In the genomic region with DNA sequence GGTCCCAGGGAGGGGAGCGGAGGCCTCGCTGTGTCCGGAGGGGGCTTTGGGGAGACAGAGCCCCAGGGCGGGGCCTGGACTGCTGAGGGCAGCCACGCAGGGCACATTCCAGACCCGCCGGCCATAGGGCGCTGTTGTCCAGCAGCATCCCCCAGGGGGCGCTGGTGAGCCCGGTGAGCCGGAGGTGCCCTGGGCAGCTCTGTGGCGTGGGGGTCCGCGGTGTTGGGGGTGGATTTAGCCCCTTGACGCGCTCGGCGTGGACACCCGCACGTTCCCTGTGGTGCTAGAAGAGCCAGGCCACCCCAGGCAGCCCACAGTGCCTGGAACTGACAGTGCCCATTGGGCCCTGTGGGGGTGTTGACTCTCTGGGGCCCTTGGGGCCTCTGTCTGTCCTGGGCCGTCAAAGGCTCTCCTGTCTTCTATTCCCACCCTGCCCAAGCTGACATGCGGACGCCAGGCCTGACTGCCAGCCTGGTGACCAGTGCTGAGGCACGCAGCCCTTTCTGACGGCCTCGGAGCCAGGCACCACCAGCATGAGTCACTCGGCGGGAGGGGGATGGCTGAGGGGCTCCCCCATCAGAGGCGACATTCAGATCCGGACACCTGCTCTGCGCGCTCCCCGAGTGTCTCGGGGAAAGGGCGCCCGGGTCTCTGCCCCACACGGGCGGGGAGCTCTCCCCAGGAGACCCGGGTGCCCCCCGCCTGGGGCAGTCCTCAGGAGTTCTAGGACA, we compare ENCODE assay signal across 8 cellular contexts. TPM values are rescaled to one million over a fixed set of nuclear protein-coding genes. Genes with fewer than 3 reads are reported as not detected.
DNase-seq lines count a peak whose midpoint lies in the region; ATAC-seq and TF ChIP-seq lines count a peak whose summit lies in the region.

No MANE protein-coding gene starts in this region.

- POLR2A ChIA-PET in BJ (lab: Charles Lee) = no interaction called here

- no peak overlapping the region for H3K27ac ChIP-seq in right cardiac atrium (ENCODE audit: low read length)
- H3K27ac ChIP-seq in spleen = no peak overlapping the region

- H3K4me3 ChIP-seq in BJ (ENCODE audit: low read depth, low read length) (no peak overlapping the region), right cardiac atrium (ENCODE audit: low read length) (no peak overlapping the region), spleen (no peak overlapping the region)

- DNase-seq in BJ (ENCODE audit: low read depth) (no peak), LHCN-M2 (ENCODE audit: low read depth) (peak; percentile 30), right cardiac atrium (peak; percentile 27 to 82 (median 53)), spleen (peak; percentile 87), SK-N-DZ (ENCODE audit: low spot score) (no peak), OCI-M2 (lab: John Stamatoyannopoulos, UW; ENCODE audit: unreplicated experiment) (no peak)
- DNase-seq in activated naive CD4-positive, alpha-beta T cell treated with anti-CD3 and anti-CD28 coated beads, Interleukin-2, amount 50 U/mL, for 16 hours = peak; percentile 9

- H3K27me3 ChIP-seq in BJ (ENCODE audit: control insufficient read depth, insufficient read depth, low read length) = peaks cover 1% of the 10 kb centered on the region; the same call in 1 of the 2 replicates
- no peaks in the 10 kb centered on the region for H3K27me3 ChIP-seq in right cardiac atrium (ENCODE audit: control insufficient read depth, insufficient read depth)
- peaks cover 0 to 49% (median 15%) of the 10 kb centered on the region in 7 donors for H3K27me3 ChIP-seq in spleen (replicated peaks in 1 of 7)

- H3K36me3 ChIP-seq in BJ (ENCODE audit: control insufficient read depth, insufficient read depth, low read length) (no peaks in the 10 kb centered on the region; the same call in none of the 2 replicates), spleen (peaks cover 0 to 39% (median 11%) of the 10 kb centered on the region in 6 donors)

- no peak for TF ChIP-seq POLR2A in spleen (IDR thresholded peaks at IDR 0.05)

- TF ChIP-seq CTCF in BJ (IDR thresholded peaks at IDR 0.05; ENCODE audit: insufficient read depth, low read depth, low read length) (peak; percentile 83), spleen (IDR thresholded peaks at IDR 0.05 in 8 of 11, conservative IDR thresholded peaks at IDR 0.05 in 3 of 11) (peak; percentile 11 to 82 (median 62))

- 66% methylated on average over 40 of the region's 40 CpGs for WGBS in right cardiac atrium
- 54 to 75% (median 65%) methylated on average over 29 to 40 of the region's 40 CpGs for WGBS in spleen, 5 donors

- CTCF ChIA-PET in BJ (lab: Yijun Ruan, JAX) = interaction anchor here (0.8 to 6.7 kb wide), 8 partner anchors 9 to 235 kb away, joined by 3 to 102 read pairs (median 6); a partner anchor contains a TSS

- H3K4me1 ChIP-seq in right cardiac atrium (ENCODE audit: control insufficient read depth, insufficient read depth, low read length) (no peaks in the 10 kb centered on the region), spleen (peaks cover 17 to 38% (median 32%) of the 10 kb centered on the region in 6 donors)

- peak in 1 of 2 donors; percentile 6 for ATAC-seq in right cardiac atrium
- no peak for ATAC-seq in HG03159 (IDR thresholded peaks at IDR 0.05; ENCODE audit: unreplicated experiment)

- no peaks in the 10 kb centered on the region for H3K9me3 ChIP-seq in right cardiac atrium (ENCODE audit: control insufficient read depth, low read length)
- H3K9me3 ChIP-seq in spleen = no peaks in the 10 kb centered on the region

- intact Hi-C loops in right cardiac atrium (cut with DNase I) = no loop called here
- intact Hi-C loops in spleen (cut with DNase I; ENCODE audit: low total_unique reads) = no loop called here

RNA-seq across cellular contexts. Expression of a gene that starts 23.9 kb away (rescaled TPM):
- polyA plus RNA-seq in BJ (2011; rRNA removed) (0.07 and 0.09 TPM in 2 replicates), right cardiac atrium (12.2 TPM), spleen (under 1 TPM; 0.30 to 0.83 (median 0.41) TPM)
- 0.09 and 0.10 TPM in 2 replicates for polyA minus RNA-seq in BJ (2011; rRNA and poly(A)+ RNA removed)
- total RNA-seq in LHCN-M2 (2014; rRNA removed) (0.06 TPM in 1 of 2 replicates, not detected in the other), right cardiac atrium (10 to 100 TPM; 15.8 to 30.1 (median 22.7) TPM), spleen (10 to 100 TPM in 1 of 7 donors, 1 to 10 TPM in 6; 2.4 to 12.2 (median 4.4) TPM)
- 0.12 TPM for polyA plus RNA-seq in LHCN-M2 (2012)
- polyA plus RNA-seq in SK-N-DZ (2014; cell fraction: cytosol; rRNA removed) = 4.3 and 5.3 TPM in 2 replicates
- polyA plus RNA-seq in SK-N-DZ (2014; cell fraction: nucleus; rRNA removed) = 3.0 and 5.6 TPM in 2 replicates

RNA-seq across cellular contexts. Expression of a gene that starts 57.1 kb away (rescaled TPM):
- polyA plus RNA-seq in BJ (2011; rRNA removed) (0.91 and 1.7 TPM in 2 replicates), right cardiac atrium (1.1 TPM), spleen (1 to 10 TPM; 2.1 to 4.5 (median 2.9) TPM)
- 2.7 and 4.5 TPM in 2 replicates for polyA minus RNA-seq in BJ (2011; rRNA and poly(A)+ RNA removed)
- total RNA-seq in LHCN-M2 (2014; rRNA removed) (8.0 and 10.5 TPM in 2 replicates), right cardiac atrium (1 to 10 TPM; 1.2 to 3.4 (median 2.2) TPM), spleen (10 to 100 TPM in 4 of 7 donors, 1 to 10 TPM in 3; 8.5 to 13.1 (median 10.4) TPM)
- polyA plus RNA-seq in LHCN-M2 (2012) = 3.0 TPM
- 15.1 and 16.1 TPM in 2 replicates for polyA plus RNA-seq in SK-N-DZ (2014; cell fraction: cytosol; rRNA removed)
- polyA plus RNA-seq in SK-N-DZ (2014; cell fraction: nucleus; rRNA removed) = 18.2 and 23.8 TPM in 2 replicates

Comparison
In these comparisons a context has a peak if more than half of its experiments do, and no peak if none do; other contexts are left out.
1. DNase-seq: peak in LHCN-M2 (single experiment), activated naive CD4-positive, alpha-beta T cell treated with anti-CD3 and anti-CD28 coated beads, Interleukin-2, amount 50 U/mL, for 16 hours (single experiment), right cardiac atrium (3 of 3) and spleen (single experiment); none in BJ (single experiment), SK-N-DZ (single experiment) and OCI-M2 (single experiment).